18 cellular contexts compared by ENCODE assay signal in the genomic region with DNA sequence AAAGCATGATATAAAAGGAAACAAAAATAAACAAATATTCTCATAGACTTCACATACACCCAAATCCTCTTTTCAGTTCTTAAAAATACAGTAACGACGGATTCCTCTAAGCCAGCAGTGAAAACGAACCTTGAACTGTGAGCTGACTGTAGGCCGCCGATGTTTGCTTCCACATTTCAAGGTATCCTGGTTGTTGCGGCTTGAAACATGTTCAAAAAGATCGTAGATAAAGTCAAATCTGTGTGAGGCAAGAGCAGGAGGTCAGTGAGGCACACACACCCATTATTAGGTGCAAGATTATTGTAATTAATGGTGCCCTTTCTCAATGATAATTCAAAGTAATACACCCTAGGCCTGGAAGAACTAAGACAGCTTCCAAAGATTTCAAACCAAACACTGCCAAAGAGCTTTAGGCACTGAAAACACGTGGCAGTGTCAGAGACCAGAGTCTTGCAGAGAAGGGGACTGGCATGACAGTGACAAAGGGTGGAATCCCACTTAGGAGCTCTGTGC.
"Had no signal": no experiment of that assay in that cellular context is flagged by ENCODE, and none has a peak within 500 bp of the region (broad histone marks: within the 10 kb centered on the region; RNA-seq: fewer than 3 reads in every experiment).

No MANE protein-coding gene starts in this region.

- H3K4me3 Mint-ChIP-seq: activated CD8-positive, alpha-beta T cell treated with anti-CD3 and anti-CD28 coated beads for 36 hours; activated naive CD8-positive, alpha-beta T cell; activated T-cell treated with anti-CD3 and anti-CD28 coated beads, Interleukin-2, amount 50 U/mL, for 4 hours; dendritic cell treated with granulocyte-macrophage colony-stimulating factor and Interleukin-4, amounts not matched to agents 40 ng/mL and 50 ng/mL, for 4 days; stimulated activated effector memory CD8-positive, alpha-beta T cell treated with anti-CD3 and anti-CD28 coated beads, Interleukin-12 subunit alpha, Interleukin-12 subunit beta, amount 100 ng/mL, for 72 hours had no signal

- H3K27me3 ChIP-seq: brain microvascular endothelial cell, ovary, thyroid gland had no signal

- ATAC-seq: activated CD8-positive, alpha-beta T cell treated with anti-CD3 and anti-CD28 coated beads for 36 hours; activated T-cell treated with anti-CD3 and anti-CD28 coated beads, Interleukin-2, amount 50 U/mL, for 4 hours; left cardiac atrium; lower lobe of right lung; stimulated activated effector memory CD8-positive, alpha-beta T cell treated with anti-CD3 and anti-CD28 coated beads, Interleukin-12 subunit alpha, Interleukin-12 subunit beta, amount 100 ng/mL, for 72 hours had no signal

- H3K4me1 Mint-ChIP-seq: stimulated activated effector memory CD8-positive, alpha-beta T cell treated with anti-CD3 and anti-CD28 coated beads, Interleukin-12 subunit alpha, Interleukin-12 subunit beta, amount 100 ng/mL, for 72 hours had no signal

- H3K36me3 ChIP-seq: ovary had no signal

- H3K4me1 ChIP-seq: thyroid gland had no signal

- H3K4me3 ChIP-seq: lower lobe of right lung, ovary, thyroid gland had no signal

- H3K9me3 Mint-ChIP-seq: activated CD8-positive, alpha-beta T cell treated with anti-CD3 and anti-CD28 coated beads for 36 hours; activated T-cell treated with anti-CD3 and anti-CD28 coated beads, Interleukin-2, amount 50 U/mL, for 4 hours; dendritic cell treated with granulocyte-macrophage colony-stimulating factor and Interleukin-4, amounts not matched to agents 40 ng/mL and 50 ng/mL, for 4 days; stimulated activated effector memory CD8-positive, alpha-beta T cell treated with anti-CD3 and anti-CD28 coated beads, Interleukin-12 subunit alpha, Interleukin-12 subunit beta, amount 100 ng/mL, for 72 hours had no signal

- H3K27me3 Mint-ChIP-seq: activated CD8-positive, alpha-beta T cell treated with anti-CD3 and anti-CD28 coated beads for 36 hours; activated naive CD8-positive, alpha-beta T cell; dendritic cell treated with granulocyte-macrophage colony-stimulating factor and Interleukin-4, amounts not matched to agents 40 ng/mL and 50 ng/mL, for 4 days had no signal

- H3K27ac Mint-ChIP-seq: activated CD8-positive, alpha-beta T cell treated with anti-CD3 and anti-CD28 coated beads for 36 hours; activated naive CD8-positive, alpha-beta T cell; dendritic cell treated with granulocyte-macrophage colony-stimulating factor and Interleukin-4, amounts not matched to agents 40 ng/mL and 50 ng/mL, for 4 days; stimulated activated effector memory CD8-positive, alpha-beta T cell treated with anti-CD3 and anti-CD28 coated beads, Interleukin-12 subunit alpha, Interleukin-12 subunit beta, amount 100 ng/mL, for 72 hours had no signal

- H3K36me3 Mint-ChIP-seq: activated naive CD8-positive, alpha-beta T cell; stimulated activated effector memory CD8-positive, alpha-beta T cell treated with anti-CD3 and anti-CD28 coated beads, Interleukin-12 subunit alpha, Interleukin-12 subunit beta, amount 100 ng/mL, for 72 hours had no signal

- H3K9me3 ChIP-seq: lower lobe of right lung, ovary, thyroid gland had no signal

- H3K27ac ChIP-seq: brain microvascular endothelial cell, epithelial cell of prostate, lower lobe of right lung, ovary, thyroid gland had no signal

- DNase-seq: activated CD4-positive, alpha-beta T cell treated with anti-CD3 and anti-CD28 coated beads for 48 hours; activated CD8-positive, alpha-beta T cell treated with anti-CD3 and anti-CD28 coated beads for 36 hours; activated gamma-delta T cell treated with Interleukin-2 at 50 U/mL for 16 hours; activated T-cell treated with anti-CD3 and anti-CD28 coated beads, Interleukin-2, amount 50 U/mL, for 4 hours; amygdala; brain microvascular endothelial cell; cerebellar nuclear complex; effector memory CD4-positive, alpha-beta T cell; foreskin melanocyte; left cardiac atrium; lower lobe of right lung; midbrain; ovary; thyroid gland had no signal
